16 cellular contexts compared by ENCODE assay signal in the genomic region with DNA sequence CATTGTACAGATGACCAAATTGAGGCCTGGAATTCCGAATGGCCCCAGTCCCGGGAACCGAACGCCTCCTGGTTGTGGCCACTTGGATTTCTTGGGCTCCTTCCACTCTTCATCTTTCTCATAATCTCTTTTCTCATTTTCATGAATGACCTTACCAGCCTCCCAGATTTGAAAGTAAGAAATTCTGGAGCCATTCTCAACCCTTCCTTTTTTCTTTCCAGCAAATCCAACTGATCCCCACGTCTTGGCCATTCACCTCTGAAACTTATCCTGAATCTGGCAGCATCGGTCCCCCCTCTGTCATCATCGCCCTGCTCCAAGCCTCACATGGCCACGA. TPM values are rescaled to one million over a fixed set of nuclear protein-coding genes. Genes with fewer than 3 reads are reported as not detected.
A peak's percentile ranks its signal among the peaks of the same experiment; 100 is the strongest.
DNase-seq lines count a peak whose midpoint lies in the region; ATAC-seq, FAIRE-seq and TF ChIP-seq lines count a peak whose summit lies in the region.
"Had no signal": no experiment of that assay in that cellular context is flagged by ENCODE, and none has a peak within 500 bp of the region (broad histone marks: within the 10 kb centered on the region; RNA-seq: fewer than 3 reads in every experiment).

No MANE protein-coding gene starts in this region.

- in situ Hi-C loops in HepG2 (cut with HindIII; ENCODE audit: extremely low pct_ligation_motif_present, low pct_unique_long_range_greater_than_20kb) = loop anchor here (5.0 to 10.0 kb wide), 2 partner anchors 64 to 152 kb away; a partner anchor contains a TSS

- TF ChIP-seq POLR2A in HepG2 (IDR thresholded peaks at IDR 0.05; ENCODE audit: insufficient read depth in 1 of 2, low read depth in 2 of 2, low read length in 2 of 2) (no peak), right lobe of liver (IDR thresholded peaks at IDR 0.05) (no peak), H54 (IDR thresholded peaks at IDR 0.05; ENCODE audit: low read depth, low read length) (no peak)

- POLR2A ChIA-PET in HepG2 (lab: Yijun Ruan, JAX) = interaction anchor here (1.0 to 1.4 kb wide), 3 partner anchors 50 to 383 kb away, joined by 3 to 4 read pairs (median 3); a partner anchor contains a TSS
- POLR2A ChIA-PET in T-cell (lab: Charles Lee) = interaction anchor here in 1 of 2 donors (0.8 kb wide), 1 partner anchor 18 kb away, joined by 5 read pairs; no protein-coding TSS in a partner anchor

- TF ChIP-seq EP300 in HepG2 (IDR thresholded peaks at IDR 0.05; ENCODE audit: low read depth in 2 of 2, low read length in 2 of 2) (no peak), HepG2 (CRISPR knock-in tag; IDR thresholded peaks at IDR 0.05; ENCODE audit: borderline replicate concordance) (no peak)

- TF ChIP-seq RAD21 in HepG2 (CRISPR knock-in tag; IDR thresholded peaks at IDR 0.05) = no peak

- H3K36me3 ChIP-seq in HepG2 (replicated peaks in 1 of 2; ENCODE audit: control insufficient read depth in 1 of 2, insufficient read depth in 2 of 2, low read length in 2 of 2) = no peaks in the 10 kb centered on the region
- H3K36me3 ChIP-seq in right lobe of liver = no peaks in the 10 kb centered on the region
- H3K36me3 ChIP-seq in left ventricle myocardium inferior = no peaks in the 10 kb centered on the region

- H3K27me3 Mint-ChIP-seq in T-cell (peaks cover 51 to 65% of the 10 kb centered on the region in 2 donors), immature natural killer cell (ENCODE audit: low read depth in 3 of 3) (peaks cover 8 to 39% (median 10%) of the 10 kb centered on the region in 3 donors)

- TF ChIP-seq CTCF in HepG2 (CRISPR knock-in tag; IDR thresholded peaks at IDR 0.05) (no peak), right lobe of liver (IDR thresholded peaks at IDR 0.05) (no peak), left ventricle myocardium inferior (IDR thresholded peaks at IDR 0.05; ENCODE audit: borderline replicate concordance) (no peak)

- no peak overlapping the region for H3K27ac ChIP-seq in HepG2 (ENCODE audit: extremely low read length, insufficient read depth, low read length)
- no peak overlapping the region for H3K27ac ChIP-seq in right lobe of liver
- no peak overlapping the region for H3K27ac ChIP-seq in left ventricle myocardium inferior (replicated peaks)
- H3K27ac ChIP-seq: SK-N-MC had no signal

- ATAC-seq in HepG2 = no peak
- no peak for ATAC-seq in right lobe of liver
- no peak for ATAC-seq in T-cell (replicated peaks in 1 of 4)

- peaks cover 30% of the 10 kb centered on the region for H3K4me1 ChIP-seq in HepG2 (ENCODE audit: insufficient read depth, low read length)
- H3K4me1 ChIP-seq in right lobe of liver = no peaks in the 10 kb centered on the region
- peaks cover 19% of the 10 kb centered on the region for H3K4me1 ChIP-seq in left ventricle myocardium inferior

- H3K4me3 ChIP-seq in HepG2 (replicated peaks in 1 of 3; ENCODE audit: insufficient read depth in 1 of 3, low read depth in 2 of 3, low read length in 3 of 3) (peak overlapping the region in 1 of 3 experiments; percentile 83; a peak in 1 of 6 replicates), right lobe of liver (no peak overlapping the region), left ventricle myocardium inferior (no peak overlapping the region)
- H3K4me3 ChIP-seq: lung had no signal

- H3K4me2 ChIP-seq in HepG2 (ENCODE audit: low read depth, low read length) = peak overlapping the region; percentile 100

- H3K4me3 Mint-ChIP-seq in T-cell (peak overlapping the region in 2 of 3 donors; percentile 46 to 60), immature natural killer cell (peak overlapping the region in 4 of 5 donors; percentile 20 to 74 (median 54))

- H3K36me3 Mint-ChIP-seq in T-cell (no peaks in the 10 kb centered on the region), immature natural killer cell (peaks cover 0 to 3% (median 0%) of the 10 kb centered on the region in 3 donors)
- H3K36me3 Mint-ChIP-seq: IgD-negative memory B cell had no signal

- peaks cover 16% of the 10 kb centered on the region for H4K20me1 ChIP-seq in HepG2 (ENCODE audit: insufficient read depth, low read length)

- CTCF ChIA-PET in HepG2 (lab: Yijun Ruan, JAX; ENCODE audit: low intra/inter-chr PET ratio, low total read pairs) (interaction anchor here (0.7 to 3.5 kb wide), 5 partner anchors 8 to 151 kb away, joined by 3 to 17 read pairs (median 5); no protein-coding TSS in a partner anchor), T-cell (lab: Charles Lee) (interaction anchor here (0.6 to 2.0 kb wide), 12 partner anchors 9 to 341 kb away, joined by 3 to 15 read pairs (median 4); no protein-coding TSS in a partner anchor)

- FAIRE-seq in HepG2 (lab: Jason Lieb, UNC) (no peak), H54 (lab: Jason Lieb, UNC) (no peak)

- no peaks in the 10 kb centered on the region for H3K9me3 ChIP-seq in HepG2 (ENCODE audit: low read length)
- H3K9me3 ChIP-seq in right lobe of liver = no peaks in the 10 kb centered on the region
- no peaks in the 10 kb centered on the region for H3K9me3 ChIP-seq in left ventricle myocardium inferior (replicated peaks)

- H3K9ac ChIP-seq in HepG2 (ENCODE audit: insufficient read depth, low read depth, low read length) = no peak overlapping the region

- H3K27ac Mint-ChIP-seq in T-cell (no peak overlapping the region), immature natural killer cell (no peak overlapping the region)
- H3K27ac Mint-ChIP-seq: activated CD8-positive, alpha-beta T cell treated with anti-CD3 and anti-CD28 coated beads, Interleukin-2, amount 10 ng/mL, durations not matched to agents 7 days and 5 days; IgD-negative memory B cell had no signal

- intact Hi-C loops in HepG2 (cut with micrococcal nuclease; ENCODE audit: unreplicated experiment) = loop anchor here (1.0 to 2.0 kb wide), 2 partner anchors 18 to 154 kb away; no protein-coding TSS in a partner anchor
- intact Hi-C loops in right lobe of liver (cut with DNase I) = loop anchor here (10.0 kb wide), 2 partner anchors 52 to 152 kb away; no protein-coding TSS in a partner anchor
- intact Hi-C loops in left ventricle myocardium inferior (cut with micrococcal nuclease) = loop anchor here (5.0 to 10.0 kb wide), 2 partner anchors 152 to 324 kb away; no protein-coding TSS in a partner anchor

- WGBS in HepG2 (ENCODE audit: low lambda C conversion rate) = 30% methylated on average over 8 of the region's 8 CpGs
- 23% methylated on average over 7 of the region's 8 CpGs for WGBS in right lobe of liver (ENCODE audit: insufficient coverage, low coverage, low lambda C conversion rate, missing lambda C conversion rate)

- DNase-seq in HepG2 (ENCODE audit: low spot score) = no peak
- DNase-seq in right lobe of liver = no peak
- no peak for DNase-seq in T-cell
- no peak for DNase-seq in immature natural killer cell
- no peak for DNase-seq in HK-2 (ENCODE audit: unreplicated experiment)
- no peak for DNase-seq in H54 (ENCODE audit: insufficient read length, low spot score)
- no peak for DNase-seq in NCI-H2081 (lab: John Stamatoyannopoulos, UW)
- DNase-seq in left ventricle myocardium inferior = no peak
- DNase-seq: DMS153, NCI-H2107, NCI-H524 treated with DMSO at 0.1 percent for 48 hours had no signal

- no peaks in the 10 kb centered on the region for H3K79me2 ChIP-seq in HepG2 (ENCODE audit: insufficient read depth, low read length)

- H3K9me3 Mint-ChIP-seq in T-cell = no peaks in the 10 kb centered on the region
- H3K9me3 Mint-ChIP-seq in immature natural killer cell = no peaks in the 10 kb centered on the region
- H3K9me3 Mint-ChIP-seq: IgD-negative memory B cell had no signal

- BruUV-seq in HepG2 (replicated peaks; lab: Mats Ljungman, UMichigan) = no TSS peak

- H3K4me1 Mint-ChIP-seq in T-cell (peaks cover 20 to 25% (median 24%) of the 10 kb centered on the region in 3 donors), immature natural killer cell (peaks cover 23 to 28% of the 10 kb centered on the region in 2 donors)

- H3K27me3 ChIP-seq in HepG2 (ENCODE audit: control insufficient read depth in 1 of 2, insufficient read depth in 2 of 2, low read length in 2 of 2) = no peaks in the 10 kb centered on the region
- peaks cover 0 to 7% of the 10 kb centered on the region in 2 donors for H3K27me3 ChIP-seq in right lobe of liver
- peaks cover 100% of the 10 kb centered on the region for H3K27me3 ChIP-seq in left ventricle myocardium inferior (ENCODE audit: low read depth)

- no peak overlapping the region for H2AFZ ChIP-seq in HepG2 (ENCODE audit: low read length)

RNA-seq across cellular contexts. Expression of a gene that starts 5.9 kb away (rescaled TPM):
- total RNA-seq in HepG2 (2016; rRNA removed; fragmentation: Illumina TruSeq; extraction: Trizol) (5.3 and 5.4 TPM in 2 replicates), right lobe of liver (under 1 TPM in 3 of 6 experiments, not detected in 3; 0.32 to 0.91 (median 0.64) TPM), T-cell (under 1 TPM in 1 of 5 donors, not detected in 4; 0.05 TPM), left ventricle myocardium inferior (not detected)
- 2.8 and 4.0 TPM in 2 replicates for total RNA-seq in HepG2 (2016; cell fraction: cytosol; rRNA removed; fragmentation: Illumina TruSeq; extraction: Trizol; ENCODE audit: low read depth)
- total RNA-seq in HepG2 (2016; cell fraction: insoluble cytoplasmic fraction; rRNA removed; fragmentation: Illumina TruSeq; extraction: Trizol) = 4.2 and 4.4 TPM in 2 replicates
- 3.5 and 4.1 TPM in 2 replicates for total RNA-seq in HepG2 (2016; cell fraction: membrane; rRNA removed; fragmentation: Illumina TruSeq; extraction: Trizol)
- 3.0 and 3.9 TPM in 2 replicates for total RNA-seq in HepG2 (2016; cell fraction: nucleus; rRNA removed; fragmentation: Illumina TruSeq; extraction: Trizol)
- polyA plus RNA-seq in HepG2 (2011; rRNA removed) (4.3 and 5.6 TPM in 2 replicates), immature natural killer cell (1 to 10 TPM in 2 of 3 donors, not detected in 1; 1.0 to 1.8 TPM)
- 4.5 and 6.3 TPM in 2 replicates for polyA plus RNA-seq in HepG2 (2011; cell fraction: cytosol; rRNA removed)
- 6.0 and 6.2 TPM in 2 replicates for polyA plus RNA-seq in HepG2 (2011; cell fraction: nucleus; rRNA removed)
- 12.9 and 15.9 TPM in 2 replicates for polyA plus RNA-seq in HepG2 (2012)
- 27.8 and 30.6 TPM in 2 replicates for polyA plus RNA-seq in HepG2 (2016; cell fraction: cytosol; fragmentation: Illumina TruSeq; extraction: Trizol; ENCODE audit: low read depth)
- 18.0 and 19.7 TPM in 2 replicates for polyA plus RNA-seq in HepG2 (2016; cell fraction: insoluble cytoplasmic fraction; fragmentation: Illumina TruSeq; extraction: Trizol; ENCODE audit: low read depth)
- 33.5 and 42.8 TPM in 2 replicates for polyA plus RNA-seq in HepG2 (2016; cell fraction: membrane; fragmentation: Illumina TruSeq; extraction: Trizol; ENCODE audit: low read depth)
- 14.1 and 18.5 TPM in 2 replicates for polyA plus RNA-seq in HepG2 (2016; cell fraction: nucleus; fragmentation: Illumina TruSeq; extraction: Trizol; ENCODE audit: insufficient read depth, low read depth)
- 2.3 and 2.5 TPM in 2 replicates for polyA minus RNA-seq in HepG2 (2011; rRNA and poly(A)+ RNA removed; ENCODE audit: low replicate concordance)
- 1.7 and 1.8 TPM in 2 replicates for polyA minus RNA-seq in HepG2 (2011; cell fraction: cytosol; rRNA and poly(A)+ RNA removed)
- polyA minus RNA-seq in HepG2 (2011; cell fraction: nucleus; rRNA and poly(A)+ RNA removed) = 3.5 and 3.7 TPM in 2 replicates
- polyA plus RNA-seq: lung had no signal

RNA-seq across cellular contexts. Expression of a gene that starts 14.4 kb away (rescaled TPM):
- total RNA-seq in HepG2 (2016; rRNA removed; fragmentation: Illumina TruSeq; extraction: Trizol) (not detected in 2 replicates), right lobe of liver (1 to 10 TPM in 4 of 6 experiments, under 1 TPM in 2; 0.61 to 2.4 (median 1.3) TPM), T-cell (1 to 10 TPM in 2 of 5 donors, under 1 TPM in 3; 0.15 to 3.4 (median 0.47) TPM), left ventricle myocardium inferior (0.58 TPM)
- not detected in 2 replicates for total RNA-seq in HepG2 (2016; cell fraction: cytosol; rRNA removed; fragmentation: Illumina TruSeq; extraction: Trizol; ENCODE audit: low read depth)
- total RNA-seq in HepG2 (2016; cell fraction: insoluble cytoplasmic fraction; rRNA removed; fragmentation: Illumina TruSeq; extraction: Trizol) = 0.06 TPM in 1 of 2 replicates, not detected in the other
- not detected in 2 replicates for total RNA-seq in HepG2 (2016; cell fraction: membrane; rRNA removed; fragmentation: Illumina TruSeq; extraction: Trizol)
- total RNA-seq in HepG2 (2016; cell fraction: nucleus; rRNA removed; fragmentation: Illumina TruSeq; extraction: Trizol) = not detected in 2 replicates
- polyA plus RNA-seq in HepG2 (2011; rRNA removed) (0.03 TPM in 1 of 2 replicates, not detected in the other), immature natural killer cell (under 1 TPM in 1 of 3 donors, not detected in 2; 0.09 TPM)
- 0.04 TPM in 1 of 2 replicates, not detected in the other for polyA plus RNA-seq in HepG2 (2011; cell fraction: cytosol; rRNA removed)
- polyA plus RNA-seq in HepG2 (2011; cell fraction: nucleus; rRNA removed) = not detected in 2 replicates
- polyA plus RNA-seq in HepG2 (2012) = not detected in 2 replicates
- polyA plus RNA-seq in HepG2 (2016; cell fraction: cytosol; fragmentation: Illumina TruSeq; extraction: Trizol; ENCODE audit: low read depth) = not detected in 2 replicates
- not detected in 2 replicates for polyA plus RNA-seq in HepG2 (2016; cell fraction: insoluble cytoplasmic fraction; fragmentation: Illumina TruSeq; extraction: Trizol; ENCODE audit: low read depth)
- polyA plus RNA-seq in HepG2 (2016; cell fraction: membrane; fragmentation: Illumina TruSeq; extraction: Trizol; ENCODE audit: low read depth) = not detected in 2 replicates
- polyA plus RNA-seq in HepG2 (2016; cell fraction: nucleus; fragmentation: Illumina TruSeq; extraction: Trizol; ENCODE audit: insufficient read depth, low read depth) = not detected in 2 replicates
- not detected in 2 replicates for polyA minus RNA-seq in HepG2 (2011; rRNA and poly(A)+ RNA removed; ENCODE audit: low replicate concordance)
- not detected in 2 replicates for polyA minus RNA-seq in HepG2 (2011; cell fraction: cytosol; rRNA and poly(A)+ RNA removed)
- polyA minus RNA-seq in HepG2 (2011; cell fraction: nucleus; rRNA and poly(A)+ RNA removed) = not detected in 2 replicates
- total RNA-seq: activated CD8-positive, alpha-beta T cell treated with anti-CD3 and anti-CD28 coated beads, Interleukin-2, amount 10 ng/mL, durations not matched to agents 7 days and 5 days; dermis blood vessel endothelial cell had no signal
- polyA plus RNA-seq: IgD-negative memory B cell had no signal

RNA-seq across cellular contexts. Expression of a gene that starts 51.1 kb away (rescaled TPM):
- total RNA-seq in HepG2 (2016; rRNA removed; fragmentation: Illumina TruSeq; extraction: Trizol) (6.0 and 13.7 TPM in 2 replicates), right lobe of liver (1 to 10 TPM; 6.5 to 9.3 (median 7.8) TPM), T-cell (100 to 1,000 TPM in 1 of 5 donors, 10 to 100 TPM in 4; 58.6 to 106 (median 68.3) TPM), left ventricle myocardium inferior (8.1 TPM)
- total RNA-seq in HepG2 (2016; cell fraction: cytosol; rRNA removed; fragmentation: Illumina TruSeq; extraction: Trizol; ENCODE audit: low read depth) = 4.5 and 4.7 TPM in 2 replicates
- 5.0 and 12.7 TPM in 2 replicates for total RNA-seq in HepG2 (2016; cell fraction: insoluble cytoplasmic fraction; rRNA removed; fragmentation: Illumina TruSeq; extraction: Trizol)
- 6.7 and 7.0 TPM in 2 replicates for total RNA-seq in HepG2 (2016; cell fraction: membrane; rRNA removed; fragmentation: Illumina TruSeq; extraction: Trizol)
- 18.8 and 22.0 TPM in 2 replicates for total RNA-seq in HepG2 (2016; cell fraction: nucleus; rRNA removed; fragmentation: Illumina TruSeq; extraction: Trizol)
- polyA plus RNA-seq in HepG2 (2011; rRNA removed) (9.7 and 12.3 TPM in 2 replicates), immature natural killer cell (10 to 100 TPM in 1 of 3 donors, 1 to 10 TPM in 2; 7.1 to 17.9 (median 9.6) TPM)
- polyA plus RNA-seq in HepG2 (2011; cell fraction: cytosol; rRNA removed) = 3.3 and 4.6 TPM in 2 replicates
- 62.4 and 81.3 TPM in 2 replicates for polyA plus RNA-seq in HepG2 (2011; cell fraction: nucleus; rRNA removed)
- polyA plus RNA-seq in HepG2 (2012) = 5.7 and 8.0 TPM in 2 replicates
- 1.5 TPM in 2 replicates for polyA plus RNA-seq in HepG2 (2016; cell fraction: cytosol; fragmentation: Illumina TruSeq; extraction: Trizol; ENCODE audit: low read depth)
- polyA plus RNA-seq in HepG2 (2016; cell fraction: insoluble cytoplasmic fraction; fragmentation: Illumina TruSeq; extraction: Trizol; ENCODE audit: low read depth) = 5.1 and 7.0 TPM in 2 replicates
- 2.9 and 3.1 TPM in 2 replicates for polyA plus RNA-seq in HepG2 (2016; cell fraction: membrane; fragmentation: Illumina TruSeq; extraction: Trizol; ENCODE audit: low read depth)
- 40.5 and 45.7 TPM in 2 replicates for polyA plus RNA-seq in HepG2 (2016; cell fraction: nucleus; fragmentation: Illumina TruSeq; extraction: Trizol; ENCODE audit: insufficient read depth, low read depth)
- 32.3 and 35.8 TPM in 2 replicates for polyA minus RNA-seq in HepG2 (2011; rRNA and poly(A)+ RNA removed; ENCODE audit: low replicate concordance)
- 3.4 and 4.0 TPM in 2 replicates for polyA minus RNA-seq in HepG2 (2011; cell fraction: cytosol; rRNA and poly(A)+ RNA removed)
- 42.4 and 45.0 TPM in 2 replicates for polyA minus RNA-seq in HepG2 (2011; cell fraction: nucleus; rRNA and poly(A)+ RNA removed)
